Comparison of ENCODE assay signal across 8 cellular contexts in the genomic region with DNA sequence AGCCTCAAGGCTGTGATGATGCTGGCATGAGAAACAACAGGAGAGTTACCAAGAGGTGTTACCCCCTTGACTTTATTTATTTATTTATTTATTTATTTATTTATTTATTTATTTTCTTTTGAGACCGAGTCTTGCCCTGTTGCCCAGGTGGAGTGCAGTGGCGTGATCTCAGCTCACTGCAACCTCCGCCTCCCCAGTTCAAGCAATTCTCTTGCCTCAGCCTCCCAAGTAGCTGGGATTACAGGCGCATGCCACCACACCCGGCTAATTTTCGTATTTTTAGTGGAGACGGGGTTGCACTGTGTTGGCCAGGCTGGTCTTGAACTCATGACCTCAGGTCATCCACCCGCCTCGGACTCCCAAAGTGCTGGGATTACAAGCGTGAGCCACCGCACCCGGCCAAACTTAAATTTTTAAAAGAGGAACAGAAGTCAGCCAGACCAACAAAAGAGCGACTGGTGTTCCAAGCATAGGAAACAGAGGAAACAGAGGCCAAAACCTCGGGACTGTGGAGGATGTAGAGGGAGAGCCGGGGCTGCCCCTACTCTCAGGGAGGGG. TPM values are rescaled to one million over a fixed set of nuclear protein-coding genes. Genes with fewer than 3 reads are reported as not detected.
DNase-seq lines count a peak whose midpoint lies in the region; ATAC-seq and TF ChIP-seq lines count a peak whose summit lies in the region.
"Not testable (repeated sequence)": the region's sequence is repeated elsewhere in the genome, so short reads cannot be mapped to it uniquely, and the experiment has no call there.

No MANE protein-coding gene starts in this region.

- not testable (repeated sequence) for H3K9me3 Mint-ChIP-seq in activated naive CD4-positive, alpha-beta T cell treated with anti-CD3 and anti-CD28 coated beads, Interleukin-2, amount 50 U/mL, for 24 hours; endodermal cell

- DNase-seq in SK-N-MC (ENCODE audit: low read depth, low spot score); endodermal cell; stomach: not testable (repeated sequence)

- H3K27ac ChIP-seq in BLaER1 treated with 17β-estradiol and CSF1 and Interleukin-3, amounts not matched to agents 10 nM and 100 nM = peak overlapping the region; percentile 77 to 91 (median 86)
- not testable (repeated sequence) for H3K27ac ChIP-seq in SK-N-MC; endodermal cell (ENCODE audit: low read depth, low read length); iPS-20b (ENCODE audit: low read length); neural cell (ENCODE audit: low read length)
- peak overlapping the region; percentile 59 to 85 (median 81) for H3K27ac ChIP-seq in stomach

- H3K9ac ChIP-seq in BLaER1 treated with 17β-estradiol and CSF1 and Interleukin-3, amounts not matched to agents 10 nM and 100 nM = peak overlapping the region; percentile 76 to 88 (median 85); a peak in 21 of 22 replicates
- peak overlapping the region; percentile 86 for H3K9ac ChIP-seq in SK-N-MC (ENCODE audit: insufficient read length)
- not testable (repeated sequence) for H3K9ac ChIP-seq in endodermal cell (ENCODE audit: extremely low read depth, low read length, poor library complexity, severe bottlenecking)
- H3K9ac ChIP-seq in iPS-20b (ENCODE audit: low read depth, low read length) = peak overlapping the region; percentile 93; the same call in 1 of the 2 replicates
- H3K9ac ChIP-seq in neural cell (ENCODE audit: low read length) = peak overlapping the region; percentile 73

- not testable (repeated sequence) for H3K36me3 ChIP-seq in BLaER1 treated with 17β-estradiol and CSF1 and Interleukin-3, amounts not matched to agents 10 nM and 100 nM; SK-N-MC (ENCODE audit: insufficient read depth, low read length); endodermal cell (ENCODE audit: control insufficient read depth, insufficient read depth, low read length); iPS-20b (ENCODE audit: insufficient read depth, low read depth, low read length); neural cell (ENCODE audit: insufficient read depth, low read length); stomach

- peaks cover 20% of the 10 kb centered on the region for H3K4me1 Mint-ChIP-seq in activated naive CD4-positive, alpha-beta T cell treated with anti-CD3 and anti-CD28 coated beads, Interleukin-2, amount 50 U/mL, for 24 hours
- H3K4me1 Mint-ChIP-seq in endodermal cell = not testable (repeated sequence)

- not testable (repeated sequence) for H3K9me2 ChIP-seq in neural cell (ENCODE audit: insufficient read depth, low read length)

- peak overlapping the region; percentile 61 to 91 (median 85) for H3K4me2 ChIP-seq in BLaER1 treated with 17β-estradiol and CSF1 and Interleukin-3, amounts not matched to agents 10 nM and 100 nM
- H3K4me2 ChIP-seq in neural cell (ENCODE audit: low read length) = not testable (repeated sequence)

- not testable (repeated sequence) for H3K79me2 ChIP-seq in neural cell (replicated peaks; ENCODE audit: insufficient read depth, low read length)

- not testable (repeated sequence) for TF ChIP-seq RAD21 in neural cell (conservative IDR thresholded peaks at IDR 0.05)

- H2AFZ ChIP-seq in neural cell (ENCODE audit: low read depth, low read length) = not testable (repeated sequence)

- not testable (repeated sequence) for H3K27me3 Mint-ChIP-seq in activated naive CD4-positive, alpha-beta T cell treated with anti-CD3 and anti-CD28 coated beads, Interleukin-2, amount 50 U/mL, for 24 hours; endodermal cell (ENCODE audit: insufficient read depth)

- H3K36me3 Mint-ChIP-seq in activated naive CD4-positive, alpha-beta T cell treated with anti-CD3 and anti-CD28 coated beads, Interleukin-2, amount 50 U/mL, for 24 hours; endodermal cell (ENCODE audit: low read depth): not testable (repeated sequence)

- 99 to 100% methylated on average over 2 to 13 of the region's 15 CpGs for WGBS in endodermal cell (ENCODE audit: insufficient coverage in 1 of 2, insufficient read length in 1 of 2), 2 experiments
- 83 to 92% (median 87%) methylated on average over 15 of the region's 15 CpGs for WGBS in stomach, 5 donors

- H3K27me3 ChIP-seq in BLaER1 treated with 17β-estradiol and CSF1 and Interleukin-3, amounts not matched to agents 10 nM and 100 nM; endodermal cell (ENCODE audit: control insufficient read depth, insufficient read depth, low read length, poor library complexity, severe bottlenecking); iPS-20b (ENCODE audit: insufficient read depth, low read length); neural cell (ENCODE audit: insufficient read depth, low read depth, low read length); stomach: not testable (repeated sequence)

- TF ChIP-seq CTCF in endodermal cell (conservative IDR thresholded peaks at IDR 0.05); neural cell (IDR thresholded peaks at IDR 0.05; ENCODE audit: poor library complexity, severe bottlenecking); stomach (IDR thresholded peaks at IDR 0.05): not testable (repeated sequence)

- intact Hi-C loops in stomach (cut with DNase I; ENCODE audit: low total_unique reads) = not testable (repeated sequence)

- H4K20me1 ChIP-seq in BLaER1 treated with 17β-estradiol and CSF1 and Interleukin-3, amounts not matched to agents 10 nM and 100 nM; neural cell (ENCODE audit: insufficient read depth): not testable (repeated sequence)

- H3K4me3 ChIP-seq in BLaER1 treated with 17β-estradiol and CSF1 and Interleukin-3, amounts not matched to agents 10 nM and 100 nM = peak overlapping the region; percentile 50 to 72 (median 66)
- peak overlapping the region; percentile 89 for H3K4me3 ChIP-seq in SK-N-MC
- H3K4me3 ChIP-seq in endodermal cell (ENCODE audit: low read length) = peak overlapping the region; percentile 77
- peak overlapping the region; percentile 91 for H3K4me3 ChIP-seq in iPS-20b (ENCODE audit: low read length)
- H3K4me3 ChIP-seq in neural cell (ENCODE audit: low read length) = peak overlapping the region; percentile 71
- H3K4me3 ChIP-seq in stomach = peak overlapping the region; percentile 51 to 63 (median 59)

- H3K9me3 ChIP-seq in BLaER1 treated with 17β-estradiol and CSF1 and Interleukin-3, amounts not matched to agents 10 nM and 100 nM (replicated peaks in 1 of 11); SK-N-MC (ENCODE audit: low read depth, low read length); endodermal cell (ENCODE audit: control insufficient read depth, low read length); iPS-20b (ENCODE audit: insufficient read depth, low read depth, low read length); neural cell (ENCODE audit: low read length); stomach: not testable (repeated sequence)

- H3F3A ChIP-seq in neural cell (ENCODE audit: insufficient read depth, low read length, poor library complexity, severe bottlenecking) = not testable (repeated sequence)

- peaks cover 0 to 18% (median 8%) of the 10 kb centered on the region in 10 experiments; a peak in 10 of 20 replicates for H3K4me1 ChIP-seq in BLaER1 treated with 17β-estradiol and CSF1 and Interleukin-3, amounts not matched to agents 10 nM and 100 nM
- H3K4me1 ChIP-seq in endodermal cell (ENCODE audit: control insufficient read depth, insufficient read depth, low read length); iPS-20b (ENCODE audit: insufficient read depth, low read length): not testable (repeated sequence)
- peaks cover 0 to 24% (median 7%) of the 10 kb centered on the region in 4 donors for H3K4me1 ChIP-seq in stomach

- not testable (repeated sequence) for TF ChIP-seq POLR2A in stomach (IDR thresholded peaks at IDR 0.05)

- TF ChIP-seq EP300 in neural cell (conservative IDR thresholded peaks at IDR 0.05; ENCODE audit: poor library complexity, severe bottlenecking); stomach (IDR thresholded peaks at IDR 0.05): not testable (repeated sequence)

- peak overlapping the region; percentile 95 for H3K4me3 Mint-ChIP-seq in activated naive CD4-positive, alpha-beta T cell treated with anti-CD3 and anti-CD28 coated beads, Interleukin-2, amount 50 U/mL, for 24 hours
- H3K4me3 Mint-ChIP-seq in endodermal cell = peak overlapping the region; percentile 78

- H3K27ac Mint-ChIP-seq in activated naive CD4-positive, alpha-beta T cell treated with anti-CD3 and anti-CD28 coated beads, Interleukin-2, amount 50 U/mL, for 24 hours = peak overlapping the region; percentile 97
- H3K27ac Mint-ChIP-seq in endodermal cell = peak overlapping the region; percentile 88

- peak; percentile 4 for ATAC-seq in HG03159 (IDR thresholded peaks at IDR 0.05; ENCODE audit: unreplicated experiment)

RNA-seq across cellular contexts. Expression of a gene that starts 36.6 kb away (rescaled TPM):
- total RNA-seq in endodermal cell (100 to 1,000 TPM; 177 to 222 TPM), stomach (100 to 1,000 TPM in 4 of 5 donors, 10 to 100 TPM in 1; 46.4 to 215 (median 124) TPM)
- polyA plus RNA-seq in endodermal cell (2013, experiment 1 of 2) = 44.1 TPM
- 41.6 TPM for polyA plus RNA-seq in endodermal cell (2013, experiment 2 of 2)
- polyA plus RNA-seq in neural cell (9.1 and 9.3 TPM in 2 replicates), stomach (10 to 100 TPM in 1 of 3 donors, 1 to 10 TPM in 2; 4.1 to 16.0 (median 4.9) TPM)
- polyA minus RNA-seq in neural cell = 27.5 and 36.1 TPM in 2 replicates
